Comparison of ENCODE assay signal across 8 cellular contexts in the genomic region with DNA sequence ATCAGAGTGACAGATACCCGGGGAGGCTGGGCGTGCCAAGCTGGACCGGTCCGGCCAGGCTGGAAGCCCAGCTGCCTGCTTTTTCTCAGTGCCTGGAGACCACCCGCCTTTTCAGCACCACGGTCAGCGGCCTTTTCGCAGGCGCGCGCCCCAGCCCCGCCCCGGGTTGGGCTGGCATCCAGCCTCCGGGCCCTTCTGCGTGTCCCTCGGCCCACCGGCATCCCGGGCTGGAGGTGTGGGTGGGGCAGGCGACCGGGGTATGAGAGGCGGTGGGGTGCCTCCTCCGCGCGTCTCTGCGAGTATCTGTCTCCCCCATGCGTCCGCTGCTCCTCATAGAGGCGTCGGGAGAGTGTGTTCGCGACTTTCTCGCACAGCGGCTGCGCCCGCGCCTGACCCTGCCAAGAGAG.
DNase-seq lines count a peak whose midpoint lies in the region; ATAC-seq and TF ChIP-seq lines count a peak whose summit lies in the region.

No MANE protein-coding gene starts in this region.

- H3K27ac ChIP-seq in tibial nerve: no peak overlapping the region

- WGBS in tibial nerve, 2 donors: 3 to 7% methylated on average over 14 to 35 of the region's 36 CpGs

- H3K9me3 ChIP-seq in iPS-15b (ENCODE audit: control insufficient read depth, insufficient read depth, low read length): no peaks in the 10 kb centered on the region
- H3K9me3 ChIP-seq in tibial nerve: no peaks in the 10 kb centered on the region

- H3K36me3 ChIP-seq in iPS-15b (ENCODE audit: control insufficient read depth, insufficient read depth, low read length) (no peaks in the 10 kb centered on the region), tibial nerve (no peaks in the 10 kb centered on the region)

- H3K4me1 ChIP-seq in iPS-15b (ENCODE audit: control insufficient read depth, insufficient read depth, low read length): no peaks in the 10 kb centered on the region
- H3K4me1 ChIP-seq in tibial nerve: peaks cover 0 to 6% (median 0%) of the 10 kb centered on the region in 4 donors

- TF ChIP-seq EP300 in tibial nerve (IDR thresholded peaks at IDR 0.05): no peak

- TF ChIP-seq POLR2A in tibial nerve (IDR thresholded peaks at IDR 0.05): no peak

- DNase-seq in GM04504 (ENCODE audit: low read depth) (peak; percentile 2), NOMO-1 treated with DMSO at 0.1 percent for 48 hours (lab: John Stamatoyannopoulos, UW; ENCODE audit: unreplicated experiment) (peak; percentile 26), tibial nerve (ENCODE audit: low spot score in 2 of 2) (no peak), NCI-H1417 (lab: John Stamatoyannopoulos, UW) (no peak)
- peak; percentile 54 for DNase-seq in activated naive CD4-positive, alpha-beta T cell treated with Interleukin-2 at 50 U/mL for 16 hours
- peak; percentile 18 for DNase-seq in stimulated activated CD8-positive, alpha-beta memory T cell treated with anti-CD3 and anti-CD28 coated beads, Interleukin-15, amount 100 ng/mL, for 1 hour (ENCODE audit: low read depth)

- peaks cover 37% of the 10 kb centered on the region for H3K27me3 ChIP-seq in iPS-15b (ENCODE audit: control insufficient read depth, insufficient read depth, low read length)
- H3K27me3 ChIP-seq in tibial nerve: peaks cover 0 to 36% of the 10 kb centered on the region in 2 donors

- H3K9ac ChIP-seq in iPS-15b (ENCODE audit: low read depth, low read length): no peak overlapping the region

- H3K4me3 ChIP-seq in iPS-15b (ENCODE audit: low read depth, low read length): peak overlapping the region; percentile 39
- no peak overlapping the region for H3K4me3 ChIP-seq in tibial nerve

- no peak for TF ChIP-seq CTCF in tibial nerve (IDR thresholded peaks at IDR 0.05)

- ATAC-seq in HG03095 (IDR thresholded peaks at IDR 0.05; ENCODE audit: unreplicated experiment): no peak

Comparison
In these comparisons a context has a peak if more than half of its experiments do, and no peak if none do; other contexts are left out.
1. DNase-seq: peak in GM04504 (single experiment), NOMO-1 treated with DMSO at 0.1 percent for 48 hours (single experiment), activated naive CD4-positive, alpha-beta T cell treated with Interleukin-2 at 50 U/mL for 16 hours (single experiment) and stimulated activated CD8-positive, alpha-beta memory T cell treated with anti-CD3 and anti-CD28 coated beads, Interleukin-15, amount 100 ng/mL, for 1 hour (single experiment); none in tibial nerve (0 of 2) and NCI-H1417 (0 of 3).